ENCODE assay signal across 1 cellular context in genomic region chr5:42830924-42831323, GRCh38.
TF ChIP-seq lines count a peak whose summit lies in the region.

No MANE protein-coding gene starts in this region.

TF ChIP-seq in K562, 482 proteins besides CTCF, POLR2A, EP300 and RAD21 (continued from another document and continues in another):
- TF ChIP-seq TSHZ1 (CRISPR knock-in tag; IDR thresholded peaks at IDR 0.05): no peak
- no peak for TF ChIP-seq E2F4 (CRISPR knock-in tag; IDR thresholded peaks at IDR 0.05; ENCODE audit: low read depth)
- TF ChIP-seq TSC22D4 (tag; IDR thresholded peaks at IDR 0.05): no peak
- no peak for TF ChIP-seq ZNF717 (CRISPR knock-in tag; IDR thresholded peaks at IDR 0.05)
- TF ChIP-seq, protein P1, sequence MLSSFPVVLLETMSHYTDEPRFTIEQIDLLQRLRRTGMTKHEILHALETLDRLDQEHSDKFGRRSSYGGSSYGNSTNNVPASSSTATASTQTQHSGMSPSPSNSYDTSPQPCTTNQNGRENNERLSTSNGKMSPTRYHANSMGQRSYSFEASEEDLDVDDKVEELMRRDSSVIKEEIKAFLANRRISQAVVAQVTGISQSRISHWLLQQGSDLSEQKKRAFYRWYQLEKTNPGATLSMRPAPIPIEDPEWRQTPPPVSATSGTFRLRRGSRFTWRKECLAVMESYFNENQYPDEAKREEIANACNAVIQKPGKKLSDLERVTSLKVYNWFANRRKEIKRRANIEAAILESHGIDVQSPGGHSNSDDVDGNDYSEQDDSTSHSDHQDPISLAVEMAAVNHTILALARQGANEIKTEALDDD (IDR thresholded peaks at IDR 0.05): no peak
- no peak for TF ChIP-seq HMGN3 (IDR thresholded peaks at IDR 0.05; ENCODE audit: borderline replicate concordance, extremely low read depth, insufficient read length, low read depth, low read length)
- no peak for TF ChIP-seq ZFPM2 (CRISPR knock-in tag; IDR thresholded peaks at IDR 0.05)
- TF ChIP-seq HOXB6 (CRISPR knock-in tag; IDR thresholded peaks at IDR 0.05; ENCODE audit: borderline replicate concordance): no peak
- peak; percentile 60; the same call in 1 of the 2 replicates for TF ChIP-seq SOX6 (IDR thresholded peaks at IDR 0.05)
- no peak for TF ChIP-seq ZNF253 (CRISPR knock-in tag; conservative IDR thresholded peaks at IDR 0.05)
- no peak for TF ChIP-seq ZNF785 (CRISPR knock-in tag; IDR thresholded peaks at IDR 0.05)
- TF ChIP-seq ZNF445 (CRISPR knock-in tag; IDR thresholded peaks at IDR 0.05; ENCODE audit: low read depth): no peak
- TF ChIP-seq, protein P2, sequence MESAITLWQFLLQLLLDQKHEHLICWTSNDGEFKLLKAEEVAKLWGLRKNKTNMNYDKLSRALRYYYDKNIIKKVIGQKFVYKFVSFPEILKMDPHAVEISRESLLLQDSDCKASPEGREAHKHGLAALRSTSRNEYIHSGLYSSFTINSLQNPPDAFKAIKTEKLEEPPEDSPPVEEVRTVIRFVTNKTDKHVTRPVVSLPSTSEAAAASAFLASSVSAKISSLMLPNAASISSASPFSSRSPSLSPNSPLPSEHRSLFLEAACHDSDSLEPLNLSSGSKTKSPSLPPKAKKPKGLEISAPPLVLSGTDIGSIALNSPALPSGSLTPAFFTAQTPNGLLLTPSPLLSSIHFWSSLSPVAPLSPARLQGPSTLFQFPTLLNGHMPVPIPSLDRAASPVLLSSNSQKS (CRISPR knock-in tag; IDR thresholded peaks at IDR 0.05): no peak
- TF ChIP-seq SRF (CRISPR knock-in tag; IDR thresholded peaks at IDR 0.05): no peak
- 0 out of 2 replicates have a peak, but pooled peaks have one; percentile 58 for TF ChIP-seq BACH1 (tag; IDR thresholded peaks at IDR 0.05)
- no peak for TF ChIP-seq NR1H2 (CRISPR knock-in tag; IDR thresholded peaks at IDR 0.05)
- TF ChIP-seq ZNF274 (IDR thresholded peaks at IDR 0.05; ENCODE audit: borderline replicate concordance, low read depth, low read length): no peak
- TF ChIP-seq CHD2 (IDR thresholded peaks at IDR 0.05; ENCODE audit: low read depth, low read length): no peak
- no peak for TF ChIP-seq MCM2 (IDR thresholded peaks at IDR 0.05; ENCODE audit: low read depth)
- TF ChIP-seq SREBF1 (IDR thresholded peaks at IDR 0.05; ENCODE audit: borderline replicate concordance, low read depth, low read length): no peak
- TF ChIP-seq, protein P3, sequence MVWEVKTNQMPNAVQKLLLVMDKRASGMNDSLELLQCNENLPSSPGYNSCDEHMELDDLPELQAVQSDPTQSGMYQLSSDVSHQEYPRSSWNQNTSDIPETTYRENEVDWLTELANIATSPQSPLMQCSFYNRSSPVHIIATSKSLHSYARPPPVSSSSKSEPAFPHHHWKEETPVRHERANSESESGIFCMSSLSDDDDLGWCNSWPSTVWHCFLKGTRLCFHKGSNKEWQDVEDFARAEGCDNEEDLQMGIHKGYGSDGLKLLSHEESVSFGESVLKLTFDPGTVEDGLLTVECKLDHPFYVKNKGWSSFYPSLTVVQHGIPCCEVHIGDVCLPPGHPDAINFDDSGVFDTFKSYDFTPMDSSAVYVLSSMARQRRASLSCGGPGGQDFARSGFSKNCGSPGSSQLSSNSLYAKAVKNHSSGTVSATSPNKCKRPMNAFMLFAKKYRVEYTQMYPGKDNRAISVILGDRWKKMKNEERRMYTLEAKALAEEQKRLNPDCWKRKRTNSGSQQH (CRISPR knock-in tag; IDR thresholded peaks at IDR 0.05): no peak
- peak; percentile 88 for TF ChIP-seq C11orf30 (IDR thresholded peaks at IDR 0.05; ENCODE audit: low read depth)
- no peak for TF ChIP-seq SLC30A9 (CRISPR knock-in tag; IDR thresholded peaks at IDR 0.05)
- TF ChIP-seq NFXL1 (CRISPR knock-in tag; IDR thresholded peaks at IDR 0.05): no peak
- TF ChIP-seq ZNF699 (CRISPR knock-in tag; IDR thresholded peaks at IDR 0.05; ENCODE audit: insufficient replicate concordance): no peak
- TF ChIP-seq MCM5 (IDR thresholded peaks at IDR 0.05; ENCODE audit: low read depth): no peak
- TF ChIP-seq PBX2 (CRISPR knock-in tag; IDR thresholded peaks at IDR 0.05; ENCODE audit: low read depth): no peak
- peak; percentile 74 for TF ChIP-seq PBX2 (tag; conservative IDR thresholded peaks at IDR 0.05; ENCODE audit: low read depth)
- no peak for TF ChIP-seq ZBTB7A (IDR thresholded peaks at IDR 0.05; ENCODE audit: borderline replicate concordance, control insufficient read depth, low read depth, low read length)
- no peak for TF ChIP-seq FOXA1 (IDR thresholded peaks at IDR 0.05; ENCODE audit: borderline replicate concordance)
- TF ChIP-seq XRCC4 (IDR thresholded peaks at IDR 0.05; ENCODE audit: extremely low read depth, insufficient read depth, insufficient read length): no peak
- TF ChIP-seq MAFF (IDR thresholded peaks at IDR 0.05; ENCODE audit: low read length): peak; percentile 71
- TF ChIP-seq DLX4 (CRISPR knock-in tag; IDR thresholded peaks at IDR 0.05): no peak
- TF ChIP-seq NR2C2 (CRISPR knock-in tag; IDR thresholded peaks at IDR 0.05): no peak
- no peak for TF ChIP-seq NR2C2 (tag; IDR thresholded peaks at IDR 0.05)
- TF ChIP-seq NCOA2 (IDR thresholded peaks at IDR 0.05; ENCODE audit: partially characterized antibody in 2 of 2): no peak
- TF ChIP-seq MBD2 (IDR thresholded peaks at IDR 0.05; ENCODE audit: borderline replicate concordance, low read depth): no peak
- TF ChIP-seq, protein P4, sequence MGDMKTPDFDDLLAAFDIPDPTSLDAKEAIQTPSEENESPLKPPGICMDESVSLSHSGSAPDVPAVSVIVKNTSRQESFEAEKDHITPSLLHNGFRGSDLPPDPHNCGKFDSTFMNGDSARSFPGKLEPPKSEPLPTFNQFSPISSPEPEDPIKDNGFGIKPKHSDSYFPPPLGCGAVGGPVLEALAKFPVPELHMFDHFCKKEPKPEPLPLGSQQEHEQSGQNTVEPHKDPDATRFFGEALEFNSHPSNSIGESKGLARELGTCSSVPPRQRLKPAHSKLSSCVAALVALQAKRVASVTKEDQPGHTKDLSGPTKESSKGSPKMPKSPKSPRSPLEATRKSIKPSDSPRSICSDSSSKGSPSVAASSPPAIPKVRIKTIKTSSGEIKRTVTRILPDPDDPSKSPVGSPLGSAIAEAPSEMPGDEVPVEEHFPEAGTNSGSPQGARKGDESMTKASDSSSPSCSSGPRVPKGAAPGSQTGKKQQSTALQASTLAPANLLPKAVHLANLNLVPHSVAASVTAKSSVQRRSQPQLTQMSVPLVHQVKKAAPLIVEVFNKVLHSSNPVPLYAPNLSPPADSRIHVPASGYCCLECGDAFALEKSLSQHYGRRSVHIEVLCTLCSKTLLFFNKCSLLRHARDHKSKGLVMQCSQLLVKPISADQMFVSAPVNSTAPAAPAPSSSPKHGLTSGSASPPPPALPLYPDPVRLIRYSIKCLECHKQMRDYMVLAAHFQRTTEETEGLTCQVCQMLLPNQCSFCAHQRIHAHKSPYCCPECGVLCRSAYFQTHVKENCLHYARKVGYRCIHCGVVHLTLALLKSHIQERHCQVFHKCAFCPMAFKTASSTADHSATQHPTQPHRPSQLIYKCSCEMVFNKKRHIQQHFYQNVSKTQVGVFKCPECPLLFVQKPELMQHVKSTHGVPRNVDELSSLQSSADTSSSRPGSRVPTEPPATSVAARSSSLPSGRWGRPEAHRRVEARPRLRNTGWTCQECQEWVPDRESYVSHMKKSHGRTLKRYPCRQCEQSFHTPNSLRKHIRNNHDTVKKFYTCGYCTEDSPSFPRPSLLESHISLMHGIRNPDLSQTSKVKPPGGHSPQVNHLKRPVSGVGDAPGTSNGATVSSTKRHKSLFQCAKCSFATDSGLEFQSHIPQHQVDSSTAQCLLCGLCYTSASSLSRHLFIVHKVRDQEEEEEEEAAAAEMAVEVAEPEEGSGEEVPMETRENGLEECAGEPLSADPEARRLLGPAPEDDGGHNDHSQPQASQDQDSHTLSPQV (IDR thresholded peaks at IDR 0.05): no peak
- TF ChIP-seq, protein P5, sequence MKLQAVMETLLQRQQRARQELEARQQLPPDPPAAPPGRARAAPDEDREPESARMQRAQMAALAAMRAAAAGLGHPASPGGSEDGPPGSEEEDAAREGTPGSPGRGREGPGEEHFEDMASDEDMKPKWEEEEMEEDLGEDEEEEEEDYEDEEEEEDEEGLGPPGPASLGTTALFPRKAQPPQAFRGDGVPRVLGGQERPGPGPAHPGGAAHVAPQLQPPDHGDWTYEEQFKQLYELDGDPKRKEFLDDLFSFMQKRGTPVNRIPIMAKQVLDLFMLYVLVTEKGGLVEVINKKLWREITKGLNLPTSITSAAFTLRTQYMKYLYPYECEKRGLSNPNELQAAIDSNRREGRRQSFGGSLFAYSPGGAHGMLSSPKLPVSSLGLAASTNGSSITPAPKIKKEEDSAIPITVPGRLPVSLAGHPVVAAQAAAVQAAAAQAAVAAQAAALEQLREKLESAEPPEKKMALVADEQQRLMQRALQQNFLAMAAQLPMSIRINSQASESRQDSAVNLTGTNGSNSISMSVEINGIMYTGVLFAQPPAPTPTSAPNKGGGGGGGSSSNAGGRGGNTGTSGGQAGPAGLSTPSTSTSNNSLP (IDR thresholded peaks at IDR 0.05; ENCODE audit: borderline replicate concordance, low read depth, low read length): no peak
- TF ChIP-seq PURB (CRISPR knock-in tag; IDR thresholded peaks at IDR 0.05; ENCODE audit: low read depth): no peak
- no peak for TF ChIP-seq ZNF583 (CRISPR knock-in tag; IDR thresholded peaks at IDR 0.05)
- TF ChIP-seq, protein P6, sequence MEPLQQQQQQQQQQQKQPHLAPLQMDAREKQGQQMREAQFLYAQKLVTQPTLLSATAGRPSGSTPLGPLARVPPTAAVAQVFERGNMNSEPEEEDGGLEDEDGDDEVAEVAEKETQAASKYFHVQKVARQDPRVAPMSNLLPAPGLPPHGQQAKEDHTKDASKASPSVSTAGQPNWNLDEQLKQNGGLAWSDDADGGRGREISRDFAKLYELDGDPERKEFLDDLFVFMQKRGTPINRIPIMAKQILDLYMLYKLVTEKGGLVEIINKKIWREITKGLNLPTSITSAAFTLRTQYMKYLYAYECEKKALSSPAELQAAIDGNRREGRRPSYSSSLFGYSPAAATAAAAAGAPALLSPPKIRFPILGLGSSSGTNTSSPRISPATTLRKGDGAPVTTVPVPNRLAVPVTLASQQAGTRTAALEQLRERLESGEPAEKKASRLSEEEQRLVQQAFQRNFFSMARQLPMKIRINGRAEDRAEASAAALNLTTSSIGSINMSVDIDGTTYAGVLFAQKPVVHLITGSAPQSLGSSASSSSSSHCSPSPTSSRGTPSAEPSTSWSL (CRISPR knock-in tag; IDR thresholded peaks at IDR 0.05; ENCODE audit: borderline replicate concordance): no peak
- no peak for TF ChIP-seq ZNF707 (CRISPR knock-in tag; conservative IDR thresholded peaks at IDR 0.05)
- no peak for TF ChIP-seq ZNF133 (CRISPR knock-in tag; IDR thresholded peaks at IDR 0.05)
- peak; percentile 26; the same call in 1 of the 2 replicates for TF ChIP-seq NCOR1 (IDR thresholded peaks at IDR 0.05)
